Comparison of ENCODE assay signal across 8 cellular contexts in genomic region chr17:50361561-50362480, GRCh38. TPM values are rescaled to one million over a fixed set of nuclear protein-coding genes. Genes with fewer than 3 reads are reported as not detected.
DNase-seq lines count a peak whose midpoint lies in the region; ATAC-seq lines count a peak whose summit lies in the region.

No MANE protein-coding gene starts in this region.

- H3K4me1 Mint-ChIP-seq in naive B cell = peaks cover 12 to 13% (median 12%) of the 10 kb centered on the region in 3 donors
- H3K4me1 Mint-ChIP-seq in stimulated activated naive CD8-positive, alpha-beta T cell treated with anti-CD3 and anti-CD28 coated beads, Interleukin-15, amount 100 ng/mL, for 72 hours = peaks cover 19% of the 10 kb centered on the region

- no peaks in the 10 kb centered on the region for H3K9me3 Mint-ChIP-seq in naive B cell
- no peaks in the 10 kb centered on the region for H3K9me3 Mint-ChIP-seq in stimulated activated naive CD8-positive, alpha-beta T cell treated with anti-CD3 and anti-CD28 coated beads, Interleukin-15, amount 100 ng/mL, for 72 hours

- H3K27me3 Mint-ChIP-seq in naive B cell = no peaks in the 10 kb centered on the region
- no peaks in the 10 kb centered on the region for H3K27me3 Mint-ChIP-seq in stimulated activated naive CD8-positive, alpha-beta T cell treated with anti-CD3 and anti-CD28 coated beads, Interleukin-15, amount 100 ng/mL, for 72 hours

- peak; percentile 70 for ATAC-seq in HG02884 (IDR thresholded peaks at IDR 0.05; ENCODE audit: unreplicated experiment)
- peak; percentile 56 for ATAC-seq in esophagus mucosa
- ATAC-seq in naive B cell (ENCODE audit: low read depth in 2 of 2) = peak; percentile 89 to 97
- ATAC-seq in stimulated activated naive CD8-positive, alpha-beta T cell treated with anti-CD3 and anti-CD28 coated beads, Interleukin-15, amount 100 ng/mL, for 72 hours = peak; percentile 83
- ATAC-seq in HG03280 (IDR thresholded peaks at IDR 0.05; ENCODE audit: unreplicated experiment) = no peak

- peak; percentile 86 for DNase-seq in DMS53 (lab: John Stamatoyannopoulos, UW)
- peak; percentile 69 for DNase-seq in NOMO-1 treated with DMSO at 0.1 percent for 48 hours (lab: John Stamatoyannopoulos, UW; ENCODE audit: unreplicated experiment)
- DNase-seq in activated CD8-positive, alpha-beta memory T cell treated with anti-CD3 and anti-CD28 coated beads, Interleukin-2, amount 50 U/mL, for 4 hours = peak; percentile 53
- DNase-seq in naive B cell = peak; percentile 41
- DNase-seq in stimulated activated naive CD8-positive, alpha-beta T cell treated with anti-CD3 and anti-CD28 coated beads, Interleukin-15, amount 100 ng/mL, for 72 hours = peak; percentile 47 to 55

- H3K27ac Mint-ChIP-seq in naive B cell = peak overlapping the region in 4 of 6 donors; percentile 36 to 84 (median 54)
- peak overlapping the region; percentile 32 to 85 for H3K27ac Mint-ChIP-seq in stimulated activated naive CD8-positive, alpha-beta T cell treated with anti-CD3 and anti-CD28 coated beads, Interleukin-15, amount 100 ng/mL, for 72 hours

- peaks cover 0 to 5% of the 10 kb centered on the region in 2 donors for H3K36me3 Mint-ChIP-seq in naive B cell

- peak overlapping the region in 2 of 8 donors; percentile 1 to 67 for H3K4me3 Mint-ChIP-seq in naive B cell
- no peak overlapping the region for H3K4me3 Mint-ChIP-seq in stimulated activated naive CD8-positive, alpha-beta T cell treated with anti-CD3 and anti-CD28 coated beads, Interleukin-15, amount 100 ng/mL, for 72 hours

RNA-seq across cellular contexts. Expression of gene MRPL27, which starts 11.2 kb away (rescaled TPM):
- total RNA-seq in esophagus mucosa = 64.7 TPM
- polyA plus RNA-seq in naive B cell (ENCODE audit: low read depth in 6 of 6) = 10 to 100 TPM; 46.6 to 62.9 (median 50.4) TPM

RNA-seq across cellular contexts. Expression of gene EME1, which starts 11.2 kb away (rescaled TPM):
- 2.4 TPM for total RNA-seq in esophagus mucosa
- under 1 TPM in 4 of 6 donors, not detected in 2; 0.36 to 0.87 (median 0.59) TPM for polyA plus RNA-seq in naive B cell (ENCODE audit: low read depth in 6 of 6)

RNA-seq across cellular contexts. Expression of gene XYLT2, which starts 15.9 kb away (rescaled TPM):
- total RNA-seq in esophagus mucosa = 10.8 TPM
- 10 to 100 TPM in 2 of 6 donors, 1 to 10 TPM in 4; 5.7 to 14.0 (median 9.5) TPM for polyA plus RNA-seq in naive B cell (ENCODE audit: low read depth in 6 of 6)

RNA-seq across cellular contexts. Expression of gene LRRC59, which starts 35.5 kb away (rescaled TPM):
- 68.2 TPM for total RNA-seq in esophagus mucosa
- polyA plus RNA-seq in naive B cell (ENCODE audit: low read depth in 6 of 6) = 10 to 100 TPM; 15.4 to 29.2 (median 20.0) TPM
